In the genomic region with DNA sequence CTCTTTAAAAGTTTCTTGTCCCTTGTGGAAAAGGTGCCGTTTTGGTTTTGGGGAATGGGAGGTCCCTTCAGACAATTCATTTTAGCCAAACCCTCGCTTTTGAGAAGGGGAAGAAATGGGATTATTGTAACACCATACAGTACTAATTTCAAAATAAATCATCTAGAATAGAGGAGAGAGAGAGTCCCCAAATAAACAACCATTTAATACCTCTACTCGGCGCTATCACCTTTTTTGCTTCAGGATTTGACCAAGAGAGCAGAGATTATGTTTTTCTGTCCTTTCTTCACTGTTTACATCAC, we compare ENCODE assay signal across 8 cellular contexts. TPM values are rescaled to one million over a fixed set of nuclear protein-coding genes. Genes with fewer than 3 reads are reported as not detected.
DNase-seq lines count a peak whose midpoint lies in the region; ATAC-seq and TF ChIP-seq lines count a peak whose summit lies in the region.

No MANE protein-coding gene starts in this region.

- peak overlapping the region; percentile 93 for H3K9ac ChIP-seq in skeletal muscle satellite cell (ENCODE audit: low read depth, low read length)

- H3K36me3 Mint-ChIP-seq in GM23338 (ENCODE audit: low read depth), result no peaks in the 10 kb centered on the region

- peaks cover 31% of the 10 kb centered on the region for H4K20me1 ChIP-seq in GM23338 (replicated peaks; ENCODE audit: insufficient read depth)

- H3K9me3 Mint-ChIP-seq in GM23338, result no peaks in the 10 kb centered on the region

- H3K4me2 ChIP-seq in GM23338 (peak overlapping the region; percentile 83), skeletal muscle satellite cell (ENCODE audit: low read length) (peak overlapping the region; percentile 95)

- no peaks in the 10 kb centered on the region for H3F3A ChIP-seq in GM23338 (replicated peaks; ENCODE audit: low read depth)

- H3K4me3 ChIP-seq in GM23338 (peak overlapping the region; percentile 78), foreskin fibroblast (ENCODE audit: low read depth in 1 of 2, low read length in 2 of 2) (peak overlapping the region; percentile 71 to 75), skeletal muscle satellite cell (ENCODE audit: low read length) (peak overlapping the region; percentile 99)

- peak overlapping the region; percentile 95 for H2AFZ ChIP-seq in GM23338

- peaks cover 36% of the 10 kb centered on the region for H3K79me2 ChIP-seq in GM23338 (replicated peaks; ENCODE audit: insufficient read depth)

- no peaks in the 10 kb centered on the region for H3K9me2 ChIP-seq in GM23338 (ENCODE audit: insufficient read depth)

- H3K36me3 ChIP-seq in GM23338 (ENCODE audit: insufficient read depth), result no peaks in the 10 kb centered on the region
- no peaks in the 10 kb centered on the region for H3K36me3 ChIP-seq in skeletal muscle satellite cell (ENCODE audit: insufficient read depth, low read length)

- no peaks in the 10 kb centered on the region for H3K9me3 ChIP-seq in skeletal muscle satellite cell (replicated peaks; ENCODE audit: low read length)

- TF ChIP-seq CTCF in GM23338 (conservative IDR thresholded peaks at IDR 0.05; ENCODE audit: low read depth in 2 of 2) (no peak), VCaP (conservative IDR thresholded peaks at IDR 0.05) (no peak), foreskin fibroblast (IDR thresholded peaks at IDR 0.05; ENCODE audit: low read depth, low read length) (no peak), GM20000 (IDR thresholded peaks at IDR 0.05; ENCODE audit: extremely low read depth, missing control alignments) (no peak)

- DNase-seq in GM23338 (ENCODE audit: low spot score), result no peak
- no peak for DNase-seq in foreskin fibroblast
- no peak for DNase-seq in GM20000 (ENCODE audit: low spot score)
- no peak for DNase-seq in activated CD4-positive, CD25-positive, alpha-beta regulatory T cell treated with anti-CD3 and anti-CD28 coated beads, Interleukin-2, amount 50 U/mL, for 72 hours
- no peak for DNase-seq in CD1c-positive myeloid dendritic cell (ENCODE audit: extremely low spot score)

- ATAC-seq in GM23338 (no peak), GM19452 (IDR thresholded peaks at IDR 0.05; ENCODE audit: unreplicated experiment) (no peak)

- H3K27ac ChIP-seq in GM23338 (ENCODE audit: low read depth) (peak overlapping the region; percentile 91), VCaP (peak overlapping the region; percentile 95)

- H3K4me1 ChIP-seq in GM23338 (ENCODE audit: insufficient read depth) (peaks cover 33% of the 10 kb centered on the region), skeletal muscle satellite cell (ENCODE audit: control insufficient read depth, insufficient read depth, low read length) (peaks cover 32% of the 10 kb centered on the region)

- H3K27me3 Mint-ChIP-seq in GM23338 (ENCODE audit: insufficient read depth, low read depth, poor library complexity), result peaks cover 8% of the 10 kb centered on the region

- H3K4me1 Mint-ChIP-seq in GM23338, result peaks cover 25% of the 10 kb centered on the region

- H3K27me3 ChIP-seq in GM23338 (ENCODE audit: insufficient read depth) (peaks cover 3% of the 10 kb centered on the region; the same call in 1 of the 2 replicates), skeletal muscle satellite cell (ENCODE audit: control insufficient read depth, insufficient read depth, low read length) (no peaks in the 10 kb centered on the region)

- peak overlapping the region; percentile 88 for H3K4me3 Mint-ChIP-seq in GM23338

- peak overlapping the region; percentile 95 for H3K27ac Mint-ChIP-seq in GM23338

TF ChIP-seq in GM23338, 12 proteins besides CTCF, POLR2A, EP300 and RAD21:
- TF ChIP-seq JUNB (IDR thresholded peaks at IDR 0.05; ENCODE audit: unreplicated experiment) (no peak), EZH2phosphoT487 (IDR thresholded peaks at IDR 0.05; ENCODE audit: unreplicated experiment) (no peak), ZNF331 (CRISPR knock-in tag; IDR thresholded peaks at IDR 0.05; ENCODE audit: low read depth) (no peak), ETS1 (IDR thresholded peaks at IDR 0.05) (no peak)
TF ChIP-seq in GM23338: peak in this region for 0.

RNA-seq across cellular contexts. Expression of gene RC3H1, which starts 0.8 kb away (rescaled TPM):
- 21.6 and 24.5 TPM in 2 replicates for total RNA-seq in GM23338 (2014; rRNA removed; shearing (Covaris generic))
- 4.7 and 6.8 TPM in 2 replicates for polyA plus RNA-seq in GM23338 (2016; fragmentation: Nextera tagmentation; extraction: Ambion mirVana)
- 17.7 and 19.9 TPM in 2 replicates for total RNA-seq in skeletal muscle satellite cell (2012; rRNA removed)
